In the genomic region with DNA sequence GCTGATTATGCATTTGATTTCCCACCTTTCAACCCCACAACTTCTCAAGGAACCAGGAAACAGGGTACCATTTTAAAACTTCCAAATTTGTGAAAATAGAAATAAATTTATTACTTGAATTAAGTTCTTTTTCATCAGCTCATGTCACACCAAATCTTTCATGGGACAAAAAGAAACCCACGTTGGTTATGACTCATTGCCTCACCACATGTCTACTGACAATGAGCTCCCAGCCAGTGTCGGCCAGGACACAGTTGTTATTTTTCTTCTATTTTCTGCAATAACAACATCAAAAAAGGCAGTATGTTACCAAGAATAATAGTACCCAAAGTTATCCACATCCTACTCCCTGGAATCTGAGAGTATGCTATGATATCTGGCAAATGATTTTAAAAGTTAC, we compare ENCODE assay signal across 1 cellular context.
TF ChIP-seq lines count a peak whose summit lies in the region.

No MANE protein-coding gene starts in this region.

TF ChIP-seq in K562, 482 proteins besides CTCF, POLR2A, EP300 and RAD21:
- TF ChIP-seq, protein P1, sequence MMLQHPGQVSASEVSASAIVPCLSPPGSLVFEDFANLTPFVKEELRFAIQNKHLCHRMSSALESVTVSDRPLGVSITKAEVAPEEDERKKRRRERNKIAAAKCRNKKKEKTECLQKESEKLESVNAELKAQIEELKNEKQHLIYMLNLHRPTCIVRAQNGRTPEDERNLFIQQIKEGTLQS (IDR thresholded peaks at IDR 0.05): 0 out of 2 replicates have a peak, but pooled peaks have one; percentile 11
- TF ChIP-seq, protein P1 (CRISPR knock-in tag; conservative IDR thresholded peaks at IDR 0.05): no peak
- TF ChIP-seq, protein P2, sequence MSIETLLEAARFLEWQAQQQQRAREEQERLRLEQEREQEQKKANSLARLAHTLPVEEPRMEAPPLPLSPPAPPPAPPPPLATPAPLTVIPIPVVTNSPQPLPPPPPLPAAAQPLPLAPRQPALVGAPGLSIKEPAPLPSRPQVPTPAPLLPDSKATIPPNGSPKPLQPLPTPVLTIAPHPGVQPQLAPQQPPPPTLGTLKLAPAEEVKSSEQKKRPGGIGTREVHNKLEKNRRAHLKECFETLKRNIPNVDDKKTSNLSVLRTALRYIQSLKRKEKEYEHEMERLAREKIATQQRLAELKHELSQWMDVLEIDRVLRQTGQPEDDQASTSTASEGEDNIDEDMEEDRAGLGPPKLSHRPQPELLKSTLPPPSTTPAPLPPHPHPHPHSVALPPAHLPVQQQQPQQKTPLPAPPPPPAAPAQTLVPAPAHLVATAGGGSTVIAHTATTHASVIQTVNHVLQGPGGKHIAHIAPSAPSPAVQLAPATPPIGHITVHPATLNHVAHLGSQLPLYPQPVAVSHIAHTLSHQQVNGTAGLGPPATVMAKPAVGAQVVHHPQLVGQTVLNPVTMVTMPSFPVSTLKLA (conservative IDR thresholded peaks at IDR 0.05): no peak
- peak; percentile 46; the same call in 1 of the 2 replicates for TF ChIP-seq FOSL1 (tag; conservative IDR thresholded peaks at IDR 0.05)
